ENCODE assay signal across 17 cellular contexts in genomic region chr6:36032245-36032644, GRCh38. TPM values are rescaled to one million over a fixed set of nuclear protein-coding genes. Genes with fewer than 3 reads are reported as not detected.
A peak's percentile ranks its signal among the peaks of the same experiment; 100 is the strongest.
DNase-seq lines count a peak whose midpoint lies in the region; ATAC-seq and TF ChIP-seq lines count a peak whose summit lies in the region.
"Had no signal": no experiment of that assay in that cellular context is flagged by ENCODE, and none has a peak within 500 bp of the region (broad histone marks: within the 10 kb centered on the region; RNA-seq: fewer than 3 reads in every experiment).

No MANE protein-coding gene starts in this region.

- no peaks in the 10 kb centered on the region for H3K36me3 ChIP-seq in CD4-positive, CD25-positive, alpha-beta regulatory T cell (ENCODE audit: control insufficient read depth, insufficient read depth, low read length)
- no peaks in the 10 kb centered on the region for H3K36me3 ChIP-seq in Karpas-422 (ENCODE audit: insufficient read depth, low read length)
- H3K36me3 ChIP-seq: gastrocnemius medialis, prostate gland, transverse colon had no signal

- no peak for ATAC-seq in CD4-positive, CD25-positive, alpha-beta regulatory T cell (ENCODE audit: low read depth in 2 of 2)
- ATAC-seq in T-helper 17 cell (no peak), natural killer cell (no peak), GM21576 (IDR thresholded peaks at IDR 0.05; ENCODE audit: unreplicated experiment) (no peak)
- ATAC-seq: gastrocnemius medialis had no signal

- H4K20me1 ChIP-seq in Karpas-422 (ENCODE audit: insufficient read depth, low read depth, low read length), result peaks cover 4% of the 10 kb centered on the region; the same call in 1 of the 2 replicates

- no peak overlapping the region for H2AFZ ChIP-seq in Karpas-422 (ENCODE audit: low read length)

- peak overlapping the region; percentile 37 for H3K4me3 ChIP-seq in CD4-positive, CD25-positive, alpha-beta regulatory T cell (ENCODE audit: low read depth, low read length)
- H3K4me3 ChIP-seq in Karpas-422 (ENCODE audit: low read length), result no peak overlapping the region
- H3K4me3 ChIP-seq: gastrocnemius medialis, prostate gland, transverse colon had no signal

- H3K36me3 Mint-ChIP-seq in CD4-positive, CD25-positive, alpha-beta regulatory T cell, result peaks cover 10% of the 10 kb centered on the region
- peaks cover 2% of the 10 kb centered on the region for H3K36me3 Mint-ChIP-seq in T-helper 17 cell (ENCODE audit: low read depth)
- no peaks in the 10 kb centered on the region for H3K36me3 Mint-ChIP-seq in natural killer cell

- H3K4me2 ChIP-seq in Karpas-422 (ENCODE audit: low read depth, low read length, poor library complexity, severe bottlenecking), result peak overlapping the region; percentile 20

- peak overlapping the region in 3 of 4 donors; percentile 49 to 78 (median 63) for H3K4me3 Mint-ChIP-seq in CD4-positive, CD25-positive, alpha-beta regulatory T cell
- peak overlapping the region; percentile 56 for H3K4me3 Mint-ChIP-seq in T-helper 17 cell
- no peak overlapping the region for H3K4me3 Mint-ChIP-seq in natural killer cell

- no peak overlapping the region for H3K27ac ChIP-seq in CD4-positive, CD25-positive, alpha-beta regulatory T cell (ENCODE audit: insufficient read depth, low read length, poor library complexity, severe bottlenecking)
- H3K27ac ChIP-seq in Karpas-422 (ENCODE audit: low read length), result no peak overlapping the region
- H3K27ac ChIP-seq: gastrocnemius medialis, prostate gland, transverse colon had no signal

- no peaks in the 10 kb centered on the region for H3K9me2 ChIP-seq in Karpas-422 (replicated peaks; ENCODE audit: insufficient read depth, low read length)

- no peaks in the 10 kb centered on the region for H3K27me3 ChIP-seq in CD4-positive, CD25-positive, alpha-beta regulatory T cell (ENCODE audit: control insufficient read depth, insufficient read depth, low read length)
- H3K27me3 ChIP-seq in Karpas-422 (ENCODE audit: low read length), result no peaks in the 10 kb centered on the region
- H3K27me3 ChIP-seq: gastrocnemius medialis, transverse colon had no signal

- H3K9me3 Mint-ChIP-seq in CD4-positive, CD25-positive, alpha-beta regulatory T cell, result no peaks in the 10 kb centered on the region
- no peaks in the 10 kb centered on the region for H3K9me3 Mint-ChIP-seq in natural killer cell
- H3K9me3 Mint-ChIP-seq: central memory CD8-positive, alpha-beta T cell had no signal

- H3K4me1 Mint-ChIP-seq in CD4-positive, CD25-positive, alpha-beta regulatory T cell, result peaks cover 36 to 68% (median 50%) of the 10 kb centered on the region in 4 donors
- H3K4me1 Mint-ChIP-seq in T-helper 17 cell (peaks cover 45% of the 10 kb centered on the region), natural killer cell (peaks cover 68 to 70% of the 10 kb centered on the region in 2 donors)

- DNase-seq in CD4-positive, CD25-positive, alpha-beta regulatory T cell, result no peak
- DNase-seq in Karpas-422, result peak; percentile 42
- DNase-seq in T-helper 17 cell, result no peak
- DNase-seq in natural killer cell, result no peak
- no peak for DNase-seq in NCI-H524 treated with DMSO at 0.1 percent for 48 hours (lab: John Stamatoyannopoulos, UW)
- no peak for DNase-seq in DMS 273 treated with DMSO at 0.1 percent for 48 hours (lab: John Stamatoyannopoulos, UW)
- DNase-seq in NK-92 (lab: John Stamatoyannopoulos, UW; ENCODE audit: unreplicated experiment), result no peak
- DNase-seq: activated naive CD4-positive, alpha-beta T cell; gastrocnemius medialis; midbrain; NCI-H187; transverse colon had no signal

- no peaks in the 10 kb centered on the region for H3K9me3 ChIP-seq in CD4-positive, CD25-positive, alpha-beta regulatory T cell (ENCODE audit: control insufficient read depth in 2 of 2, low read length in 2 of 2)
- H3K9me3 ChIP-seq in Karpas-422 (ENCODE audit: low read length) (no peaks in the 10 kb centered on the region), T-helper 17 cell (ENCODE audit: control insufficient read depth, low read length, poor library complexity, severe bottlenecking) (no peaks in the 10 kb centered on the region)
- H3K9me3 ChIP-seq: gastrocnemius medialis, prostate gland, transverse colon had no signal

- no peak overlapping the region for H3K9ac ChIP-seq in Karpas-422 (ENCODE audit: low read length)

- H3K4me1 ChIP-seq in CD4-positive, CD25-positive, alpha-beta regulatory T cell (ENCODE audit: control insufficient read depth, insufficient read depth, low read length, poor library complexity, severe bottlenecking), result peaks cover 58% of the 10 kb centered on the region
- H3K4me1 ChIP-seq in Karpas-422 (ENCODE audit: low read length), result peaks cover 22% of the 10 kb centered on the region
- H3K4me1 ChIP-seq: prostate gland had no signal

- no peak for TF ChIP-seq CTCF in natural killer cell (IDR thresholded peaks at IDR 0.05)

- peak overlapping the region in 1 of 3 donors; percentile 23 for H3K27ac Mint-ChIP-seq in CD4-positive, CD25-positive, alpha-beta regulatory T cell
- no peak overlapping the region for H3K27ac Mint-ChIP-seq in T-helper 17 cell
- peak overlapping the region; percentile 24 to 44 for H3K27ac Mint-ChIP-seq in natural killer cell

- peaks cover 96% of the 10 kb centered on the region for H3K79me2 ChIP-seq in Karpas-422 (ENCODE audit: low read length)

- peaks cover 5% of the 10 kb centered on the region for H3K27me3 Mint-ChIP-seq in CD4-positive, CD25-positive, alpha-beta regulatory T cell
- no peaks in the 10 kb centered on the region for H3K27me3 Mint-ChIP-seq in T-helper 17 cell
- H3K27me3 Mint-ChIP-seq in natural killer cell (ENCODE audit: low read depth in 2 of 2), result no peaks in the 10 kb centered on the region
- H3K27me3 Mint-ChIP-seq: central memory CD8-positive, alpha-beta T cell had no signal

- intact Hi-C loops in natural killer cell (cut with micrococcal nuclease), result no loop called here

RNA-seq across cellular contexts. Expression of gene MAPK14, which starts 4.6 kb away (rescaled TPM):
- total RNA-seq in CD4-positive, CD25-positive, alpha-beta regulatory T cell, result 62.5 TPM
- polyA plus RNA-seq in CD4-positive, CD25-positive, alpha-beta regulatory T cell, result 10 to 100 TPM; 44.6 to 65.0 (median 53.7) TPM
- total RNA-seq in Karpas-422 (2014; rRNA removed; shearing (Covaris generic); ENCODE audit: low replicate concordance), result 46.2 and 56.1 TPM in 2 replicates
- 10 to 100 TPM; 43.7 to 48.1 TPM for total RNA-seq in T-helper 17 cell
- 100 to 1,000 TPM in 1 of 3 donors, 10 to 100 TPM in 2; 68.0 to 106 (median 84.5) TPM for total RNA-seq in natural killer cell

RNA-seq across cellular contexts. Expression of gene SLC26A8, which starts 7.8 kb away (rescaled TPM):
- total RNA-seq in CD4-positive, CD25-positive, alpha-beta regulatory T cell, result not detected
- not detected for polyA plus RNA-seq in CD4-positive, CD25-positive, alpha-beta regulatory T cell
- not detected in 2 replicates for total RNA-seq in Karpas-422 (2014; rRNA removed; shearing (Covaris generic); ENCODE audit: low replicate concordance)
- total RNA-seq in T-helper 17 cell (under 1 TPM in 1 of 2 donors, not detected in 1; 0.37 TPM), natural killer cell (under 1 TPM in 1 of 3 donors, not detected in 2; 0.93 TPM)
- total RNA-seq: activated CD8-positive, alpha-beta memory T cell treated with anti-CD3 and anti-CD28 coated beads for 36 hours had no signal
- polyA plus RNA-seq: BJ had no signal
